Comparison of ENCODE assay signal across 2 cellular contexts in the genomic region with DNA sequence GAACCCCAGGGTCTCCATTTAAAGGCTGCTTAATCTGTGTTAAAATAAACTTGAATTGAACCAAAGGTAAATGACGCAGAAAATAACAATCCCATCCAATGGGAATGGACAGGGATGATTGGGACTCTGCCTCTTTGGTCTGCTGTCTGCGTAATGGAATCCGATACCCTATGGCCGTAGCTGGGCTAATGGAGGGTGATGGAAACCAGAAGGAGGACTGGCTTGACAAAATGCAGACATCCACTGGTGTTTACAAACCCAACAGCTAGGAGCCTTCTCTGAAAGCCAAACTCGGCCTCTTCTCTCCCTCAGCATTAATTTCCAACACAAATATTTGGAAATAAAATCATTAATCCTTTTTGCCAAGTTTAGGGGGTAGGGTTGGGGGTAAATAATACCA.
TF ChIP-seq lines count a peak whose summit lies in the region.

No MANE protein-coding gene starts in this region.

TF ChIP-seq in liver, 16 proteins besides CTCF, POLR2A, EP300 and RAD21:
- TF ChIP-seq, protein P1, sequence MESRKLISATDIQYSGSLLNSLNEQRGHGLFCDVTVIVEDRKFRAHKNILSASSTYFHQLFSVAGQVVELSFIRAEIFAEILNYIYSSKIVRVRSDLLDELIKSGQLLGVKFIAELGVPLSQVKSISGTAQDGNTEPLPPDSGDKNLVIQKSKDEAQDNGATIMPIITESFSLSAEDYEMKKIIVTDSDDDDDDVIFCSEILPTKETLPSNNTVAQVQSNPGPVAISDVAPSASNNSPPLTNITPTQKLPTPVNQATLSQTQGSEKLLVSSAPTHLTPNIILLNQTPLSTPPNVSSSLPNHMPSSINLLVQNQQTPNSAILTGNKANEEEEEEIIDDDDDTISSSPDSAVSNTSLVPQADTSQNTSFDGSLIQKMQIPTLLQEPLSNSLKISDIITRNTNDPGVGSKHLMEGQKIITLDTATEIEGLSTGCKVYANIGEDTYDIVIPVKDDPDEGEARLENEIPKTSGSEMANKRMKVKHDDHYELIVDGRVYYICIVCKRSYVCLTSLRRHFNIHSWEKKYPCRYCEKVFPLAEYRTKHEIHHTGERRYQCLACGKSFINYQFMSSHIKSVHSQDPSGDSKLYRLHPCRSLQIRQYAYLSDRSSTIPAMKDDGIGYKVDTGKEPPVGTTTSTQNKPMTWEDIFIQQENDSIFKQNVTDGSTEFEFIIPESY (IDR thresholded peaks at IDR 0.05): no peak
- TF ChIP-seq NR2F2 (IDR thresholded peaks at IDR 0.05) (peak; percentile 84), RXRA (IDR thresholded peaks at IDR 0.05) (peak; percentile 5 to 23), HNF4G (IDR thresholded peaks at IDR 0.05) (no peak), SP1 (IDR thresholded peaks at IDR 0.05) (peak; percentile 11)

TF ChIP-seq in HepG2, 621 proteins besides CTCF, POLR2A, EP300 and RAD21:
- TF ChIP-seq, protein P2, sequence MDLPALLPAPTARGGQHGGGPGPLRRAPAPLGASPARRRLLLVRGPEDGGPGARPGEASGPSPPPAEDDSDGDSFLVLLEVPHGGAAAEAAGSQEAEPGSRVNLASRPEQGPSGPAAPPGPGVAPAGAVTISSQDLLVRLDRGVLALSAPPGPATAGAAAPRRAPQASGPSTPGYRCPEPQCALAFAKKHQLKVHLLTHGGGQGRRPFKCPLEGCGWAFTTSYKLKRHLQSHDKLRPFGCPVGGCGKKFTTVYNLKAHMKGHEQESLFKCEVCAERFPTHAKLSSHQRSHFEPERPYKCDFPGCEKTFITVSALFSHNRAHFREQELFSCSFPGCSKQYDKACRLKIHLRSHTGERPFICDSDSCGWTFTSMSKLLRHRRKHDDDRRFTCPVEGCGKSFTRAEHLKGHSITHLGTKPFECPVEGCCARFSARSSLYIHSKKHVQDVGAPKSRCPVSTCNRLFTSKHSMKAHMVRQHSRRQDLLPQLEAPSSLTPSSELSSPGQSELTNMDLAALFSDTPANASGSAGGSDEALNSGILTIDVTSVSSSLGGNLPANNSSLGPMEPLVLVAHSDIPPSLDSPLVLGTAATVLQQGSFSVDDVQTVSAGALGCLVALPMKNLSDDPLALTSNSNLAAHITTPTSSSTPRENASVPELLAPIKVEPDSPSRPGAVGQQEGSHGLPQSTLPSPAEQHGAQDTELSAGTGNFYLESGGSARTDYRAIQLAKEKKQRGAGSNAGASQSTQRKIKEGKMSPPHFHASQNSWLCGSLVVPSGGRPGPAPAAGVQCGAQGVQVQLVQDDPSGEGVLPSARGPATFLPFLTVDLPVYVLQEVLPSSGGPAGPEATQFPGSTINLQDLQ (CRISPR knock-in tag; IDR thresholded peaks at IDR 0.05): no peak
- TF ChIP-seq ZNF562 (CRISPR knock-in tag; IDR thresholded peaks at IDR 0.05; ENCODE audit: borderline replicate concordance) (no peak), HOXD1 (CRISPR knock-in tag; IDR thresholded peaks at IDR 0.05) (no peak)
- TF ChIP-seq, protein P3, sequence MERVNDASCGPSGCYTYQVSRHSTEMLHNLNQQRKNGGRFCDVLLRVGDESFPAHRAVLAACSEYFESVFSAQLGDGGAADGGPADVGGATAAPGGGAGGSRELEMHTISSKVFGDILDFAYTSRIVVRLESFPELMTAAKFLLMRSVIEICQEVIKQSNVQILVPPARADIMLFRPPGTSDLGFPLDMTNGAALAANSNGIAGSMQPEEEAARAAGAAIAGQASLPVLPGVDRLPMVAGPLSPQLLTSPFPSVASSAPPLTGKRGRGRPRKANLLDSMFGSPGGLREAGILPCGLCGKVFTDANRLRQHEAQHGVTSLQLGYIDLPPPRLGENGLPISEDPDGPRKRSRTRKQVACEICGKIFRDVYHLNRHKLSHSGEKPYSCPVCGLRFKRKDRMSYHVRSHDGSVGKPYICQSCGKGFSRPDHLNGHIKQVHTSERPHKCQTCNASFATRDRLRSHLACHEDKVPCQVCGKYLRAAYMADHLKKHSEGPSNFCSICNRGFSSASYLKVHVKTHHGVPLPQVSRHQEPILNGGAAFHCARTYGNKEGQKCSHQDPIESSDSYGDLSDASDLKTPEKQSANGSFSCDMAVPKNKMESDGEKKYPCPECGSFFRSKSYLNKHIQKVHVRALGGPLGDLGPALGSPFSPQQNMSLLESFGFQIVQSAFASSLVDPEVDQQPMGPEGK (CRISPR knock-in tag; IDR thresholded peaks at IDR 0.05): no peak
- TF ChIP-seq, protein P4, sequence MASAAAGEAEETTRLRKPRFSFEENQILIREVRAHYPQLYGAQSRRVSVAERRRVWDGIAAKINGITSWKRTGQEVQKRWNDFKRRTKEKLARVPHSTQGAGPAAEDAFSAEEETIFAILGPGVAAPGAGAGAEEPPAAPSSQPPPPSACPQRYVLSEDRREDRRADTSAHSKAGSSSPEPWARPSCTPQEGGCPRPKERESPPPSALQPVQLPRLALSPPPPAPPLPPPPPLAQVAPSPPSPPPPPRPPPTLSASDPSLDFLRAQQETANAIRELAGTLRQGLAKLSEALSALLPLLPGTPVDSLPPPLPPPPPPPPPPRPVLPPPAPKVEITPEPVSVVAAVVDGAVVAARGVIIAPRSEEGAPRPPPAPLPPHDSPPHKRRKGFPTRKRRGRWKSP (CRISPR knock-in tag; IDR thresholded peaks at IDR 0.05): no peak
